Comparison of ENCODE assay signal across 15 cellular contexts in the genomic region with DNA sequence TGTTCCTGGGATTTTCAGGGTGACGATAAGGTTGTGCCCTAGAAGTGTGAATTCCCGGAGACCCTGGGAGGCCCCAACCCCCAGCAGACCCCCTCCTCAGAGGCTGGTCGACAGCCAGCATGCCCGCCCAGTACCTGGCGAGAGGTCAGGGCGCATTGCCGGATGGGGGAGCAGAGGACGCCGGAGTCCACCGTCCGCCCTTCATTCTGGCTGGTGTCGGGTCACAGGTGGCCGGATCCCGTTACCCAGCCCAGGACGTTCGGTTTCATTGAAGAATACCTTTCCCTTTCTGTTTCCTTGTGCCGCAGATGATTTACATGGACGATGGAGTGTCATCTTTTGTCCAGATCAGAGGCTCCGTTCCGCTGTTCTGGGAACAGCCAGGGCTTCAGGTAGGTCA.
A peak's percentile ranks its signal among the peaks of the same experiment; 100 is the strongest.
DNase-seq lines count a peak whose midpoint lies in the region; ATAC-seq and TF ChIP-seq lines count a peak whose summit lies in the region.
"Had no signal": no experiment of that assay in that cellular context is flagged by ENCODE, and none has a peak within 500 bp of the region (broad histone marks: within the 10 kb centered on the region; RNA-seq: fewer than 3 reads in every experiment).

No MANE protein-coding gene starts in this region.

- ATAC-seq in SK-N-SH treated with all-trans-retinoic acid at 6 μM for 48 hours (no peak), Right ventricle myocardium superior (ENCODE audit: poor library complexity) (peak; percentile 7), HG03025 (IDR thresholded peaks at IDR 0.05; ENCODE audit: low FRiP score, unreplicated experiment) (no peak)
- ATAC-seq: CD8-positive, alpha-beta T cell; stimulated activated naive CD8-positive, alpha-beta T cell treated with anti-CD3 and anti-CD28 coated beads, Interleukin-15, amount 100 ng/mL, for 72 hours; T-cell had no signal

- H3K4me2 ChIP-seq in SK-N-SH = no peak overlapping the region
- no peak overlapping the region for H3K4me2 ChIP-seq in parathyroid adenoma (ENCODE audit: low read length)

- H3K9ac ChIP-seq in SK-N-SH = peak overlapping the region; percentile 65; the same call in 1 of the 2 replicates
- no peak overlapping the region for H3K9ac ChIP-seq in parathyroid adenoma

- peak overlapping the region; percentile 90 to 99 for H3K27ac ChIP-seq in SK-N-SH (ENCODE audit: low read depth in 2 of 2, low read length in 1 of 2)
- peak overlapping the region; percentile 49 for H3K27ac ChIP-seq in parathyroid adenoma
- peak overlapping the region; percentile 55 for H3K27ac ChIP-seq in urinary bladder (ENCODE audit: low read depth)
- H3K27ac ChIP-seq: HL-60 had no signal

- H3K4me1 ChIP-seq in SK-N-SH (ENCODE audit: control insufficient read depth in 1 of 2, insufficient read depth in 2 of 2, low read depth in 1 of 2, low read length in 1 of 2) = peaks cover 39 to 44% of the 10 kb centered on the region in 2 experiments
- peaks cover 8% of the 10 kb centered on the region for H3K4me1 ChIP-seq in parathyroid adenoma
- H3K4me1 ChIP-seq in urinary bladder (ENCODE audit: insufficient read depth) = peaks cover 2% of the 10 kb centered on the region
- H3K4me1 ChIP-seq: HAP-1 had no signal

- H2AFZ ChIP-seq in SK-N-SH (ENCODE audit: low read depth) (no peak overlapping the region), parathyroid adenoma (no peak overlapping the region)

- CTCF ChIA-PET in SK-N-SH (lab: Yijun Ruan, JAX) = interaction anchor here (0.9 to 2.8 kb wide), 6 partner anchors 11 to 286 kb away, joined by 3 to 20 read pairs (median 6); no protein-coding TSS in a partner anchor

- 96% methylated on average over 17 of the region's 20 CpGs for WGBS in SK-N-SH (ENCODE audit: low lambda C conversion rate)
- 89% methylated on average over 20 of the region's 20 CpGs for WGBS in urinary bladder

- peaks cover 6 to 48% of the 10 kb centered on the region in 2 experiments for H3K36me3 ChIP-seq in SK-N-SH (replicated peaks in 1 of 2; ENCODE audit: control insufficient read depth in 1 of 2, insufficient read depth in 2 of 2, low read length in 1 of 2)
- no peaks in the 10 kb centered on the region for H3K36me3 ChIP-seq in parathyroid adenoma (ENCODE audit: control insufficient read depth, insufficient read depth, low read length)
- no peaks in the 10 kb centered on the region for H3K36me3 ChIP-seq in urinary bladder (ENCODE audit: insufficient read depth)
- H3K36me3 ChIP-seq: HAP-1 had no signal

- no peak for TF ChIP-seq RAD21 in SK-N-SH (IDR thresholded peaks at IDR 0.05; ENCODE audit: low read length)

- intact Hi-C loops in Right ventricle myocardium superior (cut with DNase I) = loop anchor here (5.0 kb wide), 1 partner anchor 61 kb away; the partner anchor contains the start of gene SYNJ2

- H3K79me2 ChIP-seq in SK-N-SH (ENCODE audit: insufficient read depth) (peaks cover 68% of the 10 kb centered on the region), parathyroid adenoma (no peaks in the 10 kb centered on the region)

- DNase-seq in SK-N-SH (no peak), Right ventricle myocardium superior (peak; percentile 40), glomerular visceral epithelial cell (ENCODE audit: extremely low spot score) (no peak), NCI-H748 treated with DMSO at 0.1 percent for 48 hours (lab: John Stamatoyannopoulos, UW) (no peak)
- DNase-seq: activated CD4-positive, CD25-positive, alpha-beta regulatory T cell treated with anti-CD3 and anti-CD28 coated beads, Interleukin-2, amount 50 U/mL, for 72 hours; CD8-positive, alpha-beta T cell; MG63; stimulated activated naive CD8-positive, alpha-beta T cell treated with anti-CD3 and anti-CD28 coated beads, Interleukin-15, amount 100 ng/mL, for 72 hours; T-cell had no signal

- no peaks in the 10 kb centered on the region for H3K9me2 ChIP-seq in SK-N-SH

- POLR2A ChIA-PET in SK-N-SH (lab: Yijun Ruan, JAX) = interaction anchor here (0.7 to 1.2 kb wide), 2 partner anchors 8 to 15 kb away, joined by 3 read pairs; no protein-coding TSS in a partner anchor

- H3F3A ChIP-seq in SK-N-SH (replicated peaks; ENCODE audit: insufficient read depth) = peaks cover 40% of the 10 kb centered on the region

- no peaks in the 10 kb centered on the region for H4K20me1 ChIP-seq in SK-N-SH (ENCODE audit: insufficient read depth)

- H3K4me3 ChIP-seq in SK-N-SH (ENCODE audit: low read depth in 2 of 2, low read length in 1 of 2) (no peak overlapping the region), parathyroid adenoma (ENCODE audit: low read depth, low read length) (no peak overlapping the region), urinary bladder (ENCODE audit: low read depth, low read length) (no peak overlapping the region)
- H3K4me3 ChIP-seq: HAP-1, MG63 had no signal

- TF ChIP-seq CTCF in SK-N-SH (IDR thresholded peaks at IDR 0.05) (no peak), parathyroid adenoma (IDR thresholded peaks at IDR 0.05) (no peak)

- H3K27me3 ChIP-seq in SK-N-SH (ENCODE audit: insufficient read depth) (no peaks in the 10 kb centered on the region), parathyroid adenoma (ENCODE audit: control insufficient read depth, insufficient read depth, low read length) (no peaks in the 10 kb centered on the region)
- H3K27me3 ChIP-seq: MG63 had no signal

- no peak for TF ChIP-seq EP300 in SK-N-SH (IDR thresholded peaks at IDR 0.05; ENCODE audit: borderline replicate concordance in 1 of 2, low read depth in 1 of 2, low read length in 1 of 2)

- H3K9me3 ChIP-seq in SK-N-SH (no peaks in the 10 kb centered on the region), parathyroid adenoma (ENCODE audit: control insufficient read depth, low read length) (no peaks in the 10 kb centered on the region)
- H3K9me3 ChIP-seq: HAP-1, MG63 had no signal

TF ChIP-seq in SK-N-SH, 30 proteins besides CTCF, POLR2A, EP300 and RAD21 (continues in another document):
- TF ChIP-seq FOXJ3 (CRISPR knock-in tag; IDR thresholded peaks at IDR 0.05) (no peak), JUND (IDR thresholded peaks at IDR 0.05) (no peak), EZH2phosphoT487 (IDR thresholded peaks at IDR 0.05; ENCODE audit: borderline replicate concordance, low read depth) (no peak), YY1 (IDR thresholded peaks at IDR 0.05; ENCODE audit: low read depth) (no peak), TCF12 (IDR thresholded peaks at IDR 0.05) (no peak), USF1 (IDR thresholded peaks at IDR 0.05; ENCODE audit: borderline replicate concordance, low read depth) (no peak), FOXM1 (IDR thresholded peaks at IDR 0.05; ENCODE audit: low read depth) (no peak), TAF1 (IDR thresholded peaks at IDR 0.05; ENCODE audit: borderline replicate concordance, low read depth, low read length) (no peak), ELF1 (IDR thresholded peaks at IDR 0.05) (no peak)

TF ChIP-seq in SK-N-SH treated with all-trans-retinoic acid at 6 μM for 48 hours, 23 proteins besides CTCF, POLR2A, EP300 and RAD21:
- TF ChIP-seq PPARA (CRISPR knock-in tag; IDR thresholded peaks at IDR 0.05; ENCODE audit: borderline replicate concordance) (no peak), SNAI2 (CRISPR knock-in tag; IDR thresholded peaks at IDR 0.05) (no peak), OSR1 (CRISPR knock-in tag; IDR thresholded peaks at IDR 0.05) (no peak), ARNTL (CRISPR knock-in tag; IDR thresholded peaks at IDR 0.05; ENCODE audit: borderline replicate concordance, low read depth) (no peak), ZNF565 (CRISPR knock-in tag; conservative IDR thresholded peaks at IDR 0.05; ENCODE audit: low read depth) (no peak), CREB5 (CRISPR knock-in tag; IDR thresholded peaks at IDR 0.05; ENCODE audit: low read depth) (no peak), RARB (CRISPR knock-in tag; IDR thresholded peaks at IDR 0.05) (no peak), ZNF8 (CRISPR knock-in tag; IDR thresholded peaks at IDR 0.05) (no peak), CSRNP3 (CRISPR knock-in tag; IDR thresholded peaks at IDR 0.05) (no peak), ZC3H10 (CRISPR knock-in tag; IDR thresholded peaks at IDR 0.05) (no peak), BACH2 (CRISPR knock-in tag; IDR thresholded peaks at IDR 0.05; ENCODE audit: borderline replicate concordance) (no peak), ZFP30 (CRISPR knock-in tag; IDR thresholded peaks at IDR 0.05) (no peak), ZFP3 (CRISPR knock-in tag; IDR thresholded peaks at IDR 0.05) (no peak), ZNF70 (CRISPR knock-in tag; IDR thresholded peaks at IDR 0.05) (no peak), ESRRG (CRISPR knock-in tag; IDR thresholded peaks at IDR 0.05) (no peak), GLIS3 (CRISPR knock-in tag; IDR thresholded peaks at IDR 0.05) (no peak), TCF4 (CRISPR knock-in tag; IDR thresholded peaks at IDR 0.05; ENCODE audit: borderline replicate concordance) (no peak), ISL1 (CRISPR knock-in tag; IDR thresholded peaks at IDR 0.05) (no peak)
